Comparison of ENCODE assay signal across 13 cellular contexts in the genomic region with DNA sequence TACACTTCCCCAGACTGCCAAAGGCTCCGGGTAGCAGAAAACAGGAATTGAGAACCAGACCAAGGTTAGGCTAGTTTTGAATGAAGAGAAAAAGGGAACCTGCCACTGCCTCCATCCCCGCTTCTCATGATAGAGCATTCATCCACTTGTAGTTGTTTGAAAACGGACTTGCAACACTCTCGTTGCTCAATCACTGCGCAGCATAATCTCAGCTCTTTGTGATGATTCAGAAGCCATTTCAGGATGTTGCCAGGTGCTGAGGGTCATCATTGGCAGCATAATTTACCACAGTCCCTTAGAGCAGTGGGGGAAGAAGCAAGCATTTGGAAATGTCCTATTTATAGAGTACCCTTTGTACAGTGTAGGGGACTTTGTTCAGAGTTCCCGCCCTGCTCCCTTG. TPM values are rescaled to one million over a fixed set of nuclear protein-coding genes. Genes with fewer than 3 reads are reported as not detected.
DNase-seq lines count a peak whose midpoint lies in the region; ATAC-seq and TF ChIP-seq lines count a peak whose summit lies in the region.
"Had no signal": no experiment of that assay in that cellular context is flagged by ENCODE, and none has a peak within 500 bp of the region (broad histone marks: within the 10 kb centered on the region; RNA-seq: fewer than 3 reads in every experiment).

No MANE protein-coding gene starts in this region.

- H3K27ac ChIP-seq in breast epithelium, result no peak overlapping the region
- no peak overlapping the region for H3K27ac ChIP-seq in adrenal gland
- H3K27ac ChIP-seq: esophagus squamous epithelium, Peyer's patch had no signal

- WGBS in adrenal gland, 4 donors, result 48 to 56% (median 50%) methylated on average over 6 of the region's 6 CpGs

- DNase-seq in MCF 10A (ENCODE audit: unreplicated experiment) (peak; percentile 97), breast epithelium (ENCODE audit: low spot score in 2 of 2) (no peak), adrenal gland (peak; percentile 46 to 87 (median 83)), kidney tubule cell (ENCODE audit: low spot score) (peak; percentile 54), NCI-H1436 treated with DMSO at 0.1 percent for 48 hours (lab: John Stamatoyannopoulos, UW) (no peak)
- DNase-seq in activated naive CD4-positive, alpha-beta T cell treated with anti-CD3 and anti-CD28 coated beads for 36 hours, result no peak
- DNase-seq: activated T-cell treated with anti-CD3 and anti-CD28 coated beads, Interleukin-2, amount 50 U/mL, for 24 hours; esophagus squamous epithelium had no signal

- H3K27ac Mint-ChIP-seq in MCF 10A (ENCODE audit: low read depth, unreplicated experiment), result no peak overlapping the region
- no peak overlapping the region for H3K27ac Mint-ChIP-seq in activated naive CD4-positive, alpha-beta T cell treated with anti-CD3 and anti-CD28 coated beads for 36 hours
- H3K27ac Mint-ChIP-seq: activated T-cell treated with anti-CD3 and anti-CD28 coated beads, Interleukin-2, amount 50 U/mL, for 24 hours; B cell had no signal

- H3K27me3 ChIP-seq in breast epithelium (no peaks in the 10 kb centered on the region), adrenal gland (no peaks in the 10 kb centered on the region)
- H3K27me3 ChIP-seq: Peyer's patch had no signal

- H3K9me3 Mint-ChIP-seq in MCF 10A (ENCODE audit: unreplicated experiment), result no peaks in the 10 kb centered on the region
- H3K9me3 Mint-ChIP-seq in activated naive CD4-positive, alpha-beta T cell treated with anti-CD3 and anti-CD28 coated beads for 36 hours, result no peaks in the 10 kb centered on the region
- H3K9me3 Mint-ChIP-seq: activated T-cell treated with anti-CD3 and anti-CD28 coated beads, Interleukin-2, amount 50 U/mL, for 24 hours had no signal

- peaks cover 12% of the 10 kb centered on the region for H3K4me1 Mint-ChIP-seq in MCF 10A (ENCODE audit: insufficient read depth, unreplicated experiment)
- no peaks in the 10 kb centered on the region for H3K4me1 Mint-ChIP-seq in activated naive CD4-positive, alpha-beta T cell treated with anti-CD3 and anti-CD28 coated beads for 36 hours (ENCODE audit: low read depth)
- H3K4me1 Mint-ChIP-seq: B cell had no signal

- no peak for TF ChIP-seq CTCF in MCF 10A (IDR thresholded peaks at IDR 0.05; ENCODE audit: unreplicated experiment)
- TF ChIP-seq CTCF in breast epithelium (IDR thresholded peaks at IDR 0.05), result no peak
- no peak for TF ChIP-seq CTCF in adrenal gland (IDR thresholded peaks at IDR 0.05)

- no peak for TF ChIP-seq POLR2A in breast epithelium (IDR thresholded peaks at IDR 0.05)
- TF ChIP-seq POLR2A in adrenal gland (IDR thresholded peaks at IDR 0.05), result no peak

- POLR2A ChIA-PET in MCF 10A (lab: Yijun Ruan, JAX), result interaction anchor here (0.5 to 1.3 kb wide), 2 partner anchors 11 to 168 kb away, joined by 5 to 6 read pairs; a partner anchor contains a TSS

- no peaks in the 10 kb centered on the region for H3K27me3 Mint-ChIP-seq in MCF 10A (ENCODE audit: insufficient read depth, unreplicated experiment)
- peaks cover 15% of the 10 kb centered on the region for H3K27me3 Mint-ChIP-seq in activated naive CD4-positive, alpha-beta T cell treated with anti-CD3 and anti-CD28 coated beads for 36 hours (ENCODE audit: low read depth)

- CTCF ChIA-PET in MCF 10A (lab: Yijun Ruan, JAX), result interaction anchor here (0.7 to 1.1 kb wide), 3 partner anchors 16 to 75 kb away, joined by 3 to 4 read pairs (median 3); no protein-coding TSS in a partner anchor
- CTCF ChIA-PET in activated naive CD4-positive, alpha-beta T cell treated with anti-CD3 and anti-CD28 coated beads for 36 hours (lab: Charles Lee), result no interaction called here

- no peak overlapping the region for H3K4me3 Mint-ChIP-seq in MCF 10A (ENCODE audit: unreplicated experiment)
- H3K4me3 Mint-ChIP-seq in activated naive CD4-positive, alpha-beta T cell treated with anti-CD3 and anti-CD28 coated beads for 36 hours, result no peak overlapping the region
- H3K4me3 Mint-ChIP-seq: activated T-cell treated with anti-CD3 and anti-CD28 coated beads, Interleukin-2, amount 50 U/mL, for 24 hours; B cell had no signal

- H3K9me3 ChIP-seq in breast epithelium (no peaks in the 10 kb centered on the region), adrenal gland (replicated peaks in 1 of 3) (no peaks in the 10 kb centered on the region)
- H3K9me3 ChIP-seq: esophagus squamous epithelium, Peyer's patch had no signal

- ATAC-seq in HG03521 (IDR thresholded peaks at IDR 0.05; ENCODE audit: unreplicated experiment), result no peak
- no peak for ATAC-seq in HG02571 (IDR thresholded peaks at IDR 0.05; ENCODE audit: unreplicated experiment)

- intact Hi-C loops in MCF 10A (cut with micrococcal nuclease) (no loop called here), breast epithelium (cut with DNase I; ENCODE audit: low total_unique reads) (no loop called here), adrenal gland (cut with DNase I) (no loop called here)
- intact Hi-C loops in activated naive CD4-positive, alpha-beta T cell treated with anti-CD3 and anti-CD28 coated beads for 36 hours (cut with micrococcal nuclease), result no loop called here

- no TSS peak for BruUV-seq in MCF 10A (replicated peaks; lab: Mats Ljungman, UMichigan)

- no peaks in the 10 kb centered on the region for H3K36me3 Mint-ChIP-seq in MCF 10A (ENCODE audit: insufficient read depth, unreplicated experiment)
- H3K36me3 Mint-ChIP-seq in activated naive CD4-positive, alpha-beta T cell treated with anti-CD3 and anti-CD28 coated beads for 36 hours (ENCODE audit: low read depth), result no peaks in the 10 kb centered on the region

- H3K4me3 ChIP-seq in breast epithelium (no peak overlapping the region), adrenal gland (no peak overlapping the region)
- H3K4me3 ChIP-seq: esophagus squamous epithelium, Peyer's patch had no signal

- H3K36me3 ChIP-seq in breast epithelium (no peaks in the 10 kb centered on the region), adrenal gland (replicated peaks in 1 of 2) (no peaks in the 10 kb centered on the region)
- H3K36me3 ChIP-seq: esophagus squamous epithelium, Peyer's patch had no signal

- no peaks in the 10 kb centered on the region for H3K4me1 ChIP-seq in breast epithelium
- no peaks in the 10 kb centered on the region for H3K4me1 ChIP-seq in adrenal gland (replicated peaks in 1 of 2)
- H3K4me1 ChIP-seq: esophagus squamous epithelium, Peyer's patch had no signal

RNA-seq across cellular contexts. Expression of a gene that starts 25.6 kb away (rescaled TPM):
- not detected in 2 replicates for total RNA-seq in MCF 10A (2022)
- under 1 TPM; 0.16 to 0.66 (median 0.59) TPM for total RNA-seq in breast epithelium
- 1 to 10 TPM in 6 of 8 donors, under 1 TPM in 1, not detected in 1; 0.50 to 3.6 (median 2.6) TPM for total RNA-seq in adrenal gland
- under 1 TPM; 0.24 to 0.64 (median 0.34) TPM for polyA plus RNA-seq in adrenal gland
- total RNA-seq in activated naive CD4-positive, alpha-beta T cell treated with anti-CD3 and anti-CD28 coated beads for 36 hours, result not detected
- total RNA-seq: B cell, osteoblast, Peyer's patch had no signal

Comparison
In these comparisons a context has a peak if more than half of its experiments do, and no peak if none do; other contexts are left out.
1. DNase-seq: peak in MCF 10A (single experiment), adrenal gland (7 of 7) and kidney tubule cell (single experiment); none in breast epithelium (0 of 2), NCI-H1436 treated with DMSO at 0.1 percent for 48 hours (single experiment) and activated naive CD4-positive, alpha-beta T cell treated with anti-CD3 and anti-CD28 coated beads for 36 hours (single experiment).